Comparison of ENCODE assay signal across 8 cellular contexts in the genomic region with DNA sequence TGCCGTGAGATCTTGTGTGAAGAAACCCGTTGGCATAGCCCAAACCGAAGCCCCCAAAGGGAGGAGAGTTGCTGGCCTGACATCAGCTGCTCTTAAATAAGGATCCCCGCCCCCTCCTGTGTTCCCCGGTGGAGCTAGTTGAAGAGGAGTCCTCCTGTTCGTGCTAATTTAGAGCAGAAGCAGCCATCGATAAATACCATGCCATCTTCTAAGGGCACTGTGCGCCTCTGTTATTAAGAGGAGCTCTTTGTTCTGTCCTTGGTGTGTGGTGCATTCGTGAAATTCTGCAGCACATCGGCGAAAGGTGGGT.
DNase-seq lines count a peak whose midpoint lies in the region; ATAC-seq, FAIRE-seq and TF ChIP-seq lines count a peak whose summit lies in the region.

No MANE protein-coding gene starts in this region.

- no peaks in the 10 kb centered on the region for H3K27me3 ChIP-seq in BLaER1
- no peaks in the 10 kb centered on the region for H3K27me3 ChIP-seq in neuron (ENCODE audit: insufficient read depth, low read length)

- H3K36me3 ChIP-seq in BLaER1 (no peaks in the 10 kb centered on the region; the same call in 1 of the 2 replicates), neuron (ENCODE audit: insufficient read depth, low read length) (peaks cover 4% of the 10 kb centered on the region)

- H3K4me3 ChIP-seq in BLaER1 (peak overlapping the region; percentile 82), fibroblast of pulmonary artery (replicated peaks; ENCODE audit: low read depth, low read length) (peak overlapping the region; percentile 97), neuron (ENCODE audit: low read length) (peak overlapping the region; percentile 100)

- peak overlapping the region; percentile 82 for H3K27ac ChIP-seq in BLaER1
- peak overlapping the region; percentile 87 for H3K27ac ChIP-seq in VCaP

- peak; percentile 1 for ATAC-seq in GM19025 (IDR thresholded peaks at IDR 0.05; ENCODE audit: low read depth, unreplicated experiment)
- peak; percentile 22 for ATAC-seq in HG03460 (IDR thresholded peaks at IDR 0.05; ENCODE audit: unreplicated experiment)

- H4K20me1 ChIP-seq in BLaER1: peaks cover 17% of the 10 kb centered on the region

- TF ChIP-seq CTCF in VCaP (conservative IDR thresholded peaks at IDR 0.05) (no peak), fibroblast of pulmonary artery (IDR thresholded peaks at IDR 0.05; ENCODE audit: low read length, missing control alignments) (no peak)

- H3K4me1 ChIP-seq in BLaER1 (peaks cover 25% of the 10 kb centered on the region), neuron (ENCODE audit: insufficient read depth, low read length) (peaks cover 28% of the 10 kb centered on the region)

- FAIRE-seq in RCC 7860 (lab: Jason Lieb, UNC): no peak

- DNase-seq in fibroblast of pulmonary artery (ENCODE audit: low read depth): no peak
- DNase-seq in RCC 7860 (ENCODE audit: low spot score): no peak
- no peak for DNase-seq in epidermal melanocyte (ENCODE audit: insufficient read length, low spot score)

- peak overlapping the region; percentile 4 for H2AFZ ChIP-seq in neuron (ENCODE audit: low read depth, low read length)

- H3K4me2 ChIP-seq in BLaER1: peak overlapping the region; percentile 91

- H3K9ac ChIP-seq in BLaER1: peak overlapping the region; percentile 86

- peaks cover 14% of the 10 kb centered on the region for H3K9me3 ChIP-seq in BLaER1
- peaks cover 4% of the 10 kb centered on the region for H3K9me3 ChIP-seq in neuron (ENCODE audit: low read length)
